8 cellular contexts compared by ENCODE assay signal in genomic region chr1:111737216-111738132, GRCh38. TPM values are rescaled to one million over a fixed set of nuclear protein-coding genes. Genes with fewer than 3 reads are reported as not detected.
A peak's percentile ranks its signal among the peaks of the same experiment; 100 is the strongest.
DNase-seq lines count a peak whose midpoint lies in the region; ATAC-seq, FAIRE-seq and TF ChIP-seq lines count a peak whose summit lies in the region.

No MANE protein-coding gene starts in this region.

- no peak overlapping the region for H3K56ac ChIP-seq in mesendoderm (ENCODE audit: low read length)

- H3K9ac ChIP-seq in mesendoderm (ENCODE audit: low read length): no peak overlapping the region

- TF ChIP-seq CTCF in heart right ventricle (IDR thresholded peaks at IDR 0.05): no peak
- TF ChIP-seq CTCF in ascending aorta (IDR thresholded peaks at IDR 0.05): no peak
- no peak for TF ChIP-seq CTCF in upper lobe of right lung (IDR thresholded peaks at IDR 0.05)

- H3K4me1 ChIP-seq in heart right ventricle (peaks cover 23 to 82% (median 70%) of the 10 kb centered on the region in 9 donors), ascending aorta (peaks cover 0 to 14% of the 10 kb centered on the region in 2 donors), mesendoderm (ENCODE audit: control insufficient read depth, low read depth, low read length) (peaks cover 10% of the 10 kb centered on the region), upper lobe of right lung (peaks cover 35% of the 10 kb centered on the region)

- H3K36me3 ChIP-seq in heart right ventricle: peaks cover 0 to 21% (median 0%) of the 10 kb centered on the region in 9 donors
- H3K36me3 ChIP-seq in ascending aorta: no peaks in the 10 kb centered on the region
- no peaks in the 10 kb centered on the region for H3K36me3 ChIP-seq in mesendoderm (ENCODE audit: control insufficient read depth, insufficient read depth, low read length)
- H3K36me3 ChIP-seq in upper lobe of right lung: no peaks in the 10 kb centered on the region

- H3K23ac ChIP-seq in mesendoderm (ENCODE audit: low read length): no peak overlapping the region

- ATAC-seq in heart right ventricle (no peak), left cardiac atrium (no peak), upper lobe of right lung (no peak)

- H3K9me3 ChIP-seq in heart right ventricle: no peaks in the 10 kb centered on the region
- no peaks in the 10 kb centered on the region for H3K9me3 ChIP-seq in ascending aorta
- H3K9me3 ChIP-seq in upper lobe of right lung: no peaks in the 10 kb centered on the region

- peak overlapping the region; percentile 7 for H3K4me2 ChIP-seq in mesendoderm (ENCODE audit: low read length)

- no peak overlapping the region for H2BK5ac ChIP-seq in mesendoderm (ENCODE audit: low read length)

- DNase-seq in heart right ventricle (no peak), left cardiac atrium (no peak), ascending aorta (ENCODE audit: low spot score in 2 of 2) (peak in 1 of 2 donors; percentile 57), mesendoderm (peak; percentile 30), upper lobe of right lung (no peak), NCI-H1694 (lab: John Stamatoyannopoulos, UW) (no peak), H54 (ENCODE audit: insufficient read length, low spot score) (no peak), RCC 7860 (ENCODE audit: low spot score) (no peak)

- H3K27me3 ChIP-seq in heart right ventricle (peaks cover 0 to 27% (median 0%) of the 10 kb centered on the region in 7 donors), ascending aorta (no peaks in the 10 kb centered on the region), mesendoderm (ENCODE audit: insufficient read depth, low read length, poor library complexity) (no peaks in the 10 kb centered on the region), upper lobe of right lung (no peaks in the 10 kb centered on the region)

- H3K27ac ChIP-seq in heart right ventricle: peak overlapping the region; percentile 96 to 100 (median 98)
- peak overlapping the region; percentile 95 for H3K27ac ChIP-seq in ascending aorta
- H3K27ac ChIP-seq in mesendoderm (ENCODE audit: low read depth, low read length): no peak overlapping the region
- H3K27ac ChIP-seq in upper lobe of right lung: peak overlapping the region; percentile 89

- H2BK120ac ChIP-seq in mesendoderm (ENCODE audit: low read depth, low read length): no peak overlapping the region

- intact Hi-C loops in heart right ventricle (cut with DNase I) (loop anchor here in 3 of 10 donors (2.0 to 10.0 kb wide), 2 partner anchors 17 to 967 kb away; partner anchors contain the start of gene RHOC (in 1 of the 3)), left cardiac atrium (cut with DNase I) (loop anchor here in 1 of 2 donors (2.0 kb wide), 1 partner anchor 17 kb away; no protein-coding TSS in a partner anchor), ascending aorta (cut with DNase I) (loop anchor here (2.0 to 10.0 kb wide), 4 partner anchors 21 to 967 kb away; partner anchors contain the start of gene RHOC), upper lobe of right lung (cut with DNase I) (no loop called here)

- H4K5ac ChIP-seq in mesendoderm (ENCODE audit: low read length): no peak overlapping the region

- H3K4me3 ChIP-seq in heart right ventricle (peak overlapping the region; percentile 66 to 80 (median 77)), ascending aorta (peak overlapping the region; percentile 78 to 88), mesendoderm (ENCODE audit: low read length) (no peak overlapping the region), upper lobe of right lung (peak overlapping the region; percentile 77)

- no peak overlapping the region for H3K18ac ChIP-seq in mesendoderm (ENCODE audit: low read length)

- H2BK15ac ChIP-seq in mesendoderm (replicated peaks; ENCODE audit: low read depth): no peak overlapping the region

- no peaks in the 10 kb centered on the region for H3K79me2 ChIP-seq in mesendoderm (ENCODE audit: control insufficient read depth, insufficient read depth, low read length)

- no peak overlapping the region for H3K4ac ChIP-seq in mesendoderm (ENCODE audit: low read depth, low read length)

- no peak overlapping the region for H2AK5ac ChIP-seq in mesendoderm (ENCODE audit: low read length)

- FAIRE-seq in H54 (lab: Jason Lieb, UNC) (no peak), RCC 7860 (lab: Jason Lieb, UNC) (no peak)

- TF ChIP-seq POLR2A in H54 (IDR thresholded peaks at IDR 0.05; ENCODE audit: low read depth, low read length): no peak

- peaks cover 2% of the 10 kb centered on the region for H3K79me1 ChIP-seq in mesendoderm (ENCODE audit: low read length)

- no peak overlapping the region for H4K8ac ChIP-seq in mesendoderm (ENCODE audit: low read depth, low read length)

- WGBS in heart right ventricle, 2 donors: 31 to 35% methylated on average over 8 of the region's 8 CpGs
- WGBS in mesendoderm (ENCODE audit: extremely low coverage, insufficient coverage, low lambda C conversion rate): no CpG with 5 or more reads among the region's 8 CpGs

RNA-seq across cellular contexts. Expression of gene INKA2, which starts 1.7 kb away (rescaled TPM):
- total RNA-seq in heart right ventricle (10 to 100 TPM in 9 of 10 donors, 1 to 10 TPM in 1; 8.7 to 34.6 (median 14.8) TPM), left cardiac atrium (10 to 100 TPM; 18.4 to 31.7 TPM), ascending aorta (not detected), upper lobe of right lung (13.3 TPM)
- polyA plus RNA-seq in heart right ventricle: 1 to 10 TPM; 6.8 to 9.9 TPM
- polyA plus RNA-seq in mesendoderm (2013, experiment 1 of 2): 0.70 TPM
- polyA plus RNA-seq in mesendoderm (2013, experiment 2 of 2): 0.92 TPM

RNA-seq across cellular contexts. Expression of gene DDX20, which starts 18.2 kb away (rescaled TPM):
- total RNA-seq in heart right ventricle (1 to 10 TPM; 5.0 to 10.0 (median 6.5) TPM), left cardiac atrium (1 to 10 TPM; 7.8 TPM), ascending aorta (11.3 TPM), upper lobe of right lung (10.9 TPM)
- 1 to 10 TPM; 4.0 to 4.1 TPM for polyA plus RNA-seq in heart right ventricle
- polyA plus RNA-seq in mesendoderm (2013, experiment 1 of 2): 19.7 TPM
- polyA plus RNA-seq in mesendoderm (2013, experiment 2 of 2): 20.0 TPM
